2 cellular contexts compared by ENCODE assay signal in the genomic region with DNA sequence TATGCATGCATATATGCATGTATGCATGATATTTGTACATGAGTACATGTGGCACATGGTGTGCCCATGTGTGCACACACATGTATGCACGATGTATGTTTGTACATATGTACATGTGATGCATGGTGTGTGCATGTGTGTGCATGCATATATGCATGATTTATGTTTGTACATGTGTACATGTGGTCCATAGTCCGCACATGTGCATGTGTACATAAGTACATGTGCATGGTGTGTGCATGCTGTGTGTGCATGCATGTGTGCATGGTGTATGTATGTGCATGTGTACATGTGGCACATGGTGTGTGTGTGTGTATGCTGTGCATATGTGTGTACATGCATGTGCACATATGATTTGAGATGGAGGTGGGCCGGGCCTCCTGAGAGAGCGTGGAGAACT.
TF ChIP-seq lines count a peak whose summit lies in the region.

No MANE protein-coding gene starts in this region.

TF ChIP-seq in HepG2, 621 proteins besides CTCF, POLR2A, EP300 and RAD21:
- TF ChIP-seq, protein P1, sequence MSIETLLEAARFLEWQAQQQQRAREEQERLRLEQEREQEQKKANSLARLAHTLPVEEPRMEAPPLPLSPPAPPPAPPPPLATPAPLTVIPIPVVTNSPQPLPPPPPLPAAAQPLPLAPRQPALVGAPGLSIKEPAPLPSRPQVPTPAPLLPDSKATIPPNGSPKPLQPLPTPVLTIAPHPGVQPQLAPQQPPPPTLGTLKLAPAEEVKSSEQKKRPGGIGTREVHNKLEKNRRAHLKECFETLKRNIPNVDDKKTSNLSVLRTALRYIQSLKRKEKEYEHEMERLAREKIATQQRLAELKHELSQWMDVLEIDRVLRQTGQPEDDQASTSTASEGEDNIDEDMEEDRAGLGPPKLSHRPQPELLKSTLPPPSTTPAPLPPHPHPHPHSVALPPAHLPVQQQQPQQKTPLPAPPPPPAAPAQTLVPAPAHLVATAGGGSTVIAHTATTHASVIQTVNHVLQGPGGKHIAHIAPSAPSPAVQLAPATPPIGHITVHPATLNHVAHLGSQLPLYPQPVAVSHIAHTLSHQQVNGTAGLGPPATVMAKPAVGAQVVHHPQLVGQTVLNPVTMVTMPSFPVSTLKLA (IDR thresholded peaks at IDR 0.05): peak; percentile 99
- TF ChIP-seq, protein P2, sequence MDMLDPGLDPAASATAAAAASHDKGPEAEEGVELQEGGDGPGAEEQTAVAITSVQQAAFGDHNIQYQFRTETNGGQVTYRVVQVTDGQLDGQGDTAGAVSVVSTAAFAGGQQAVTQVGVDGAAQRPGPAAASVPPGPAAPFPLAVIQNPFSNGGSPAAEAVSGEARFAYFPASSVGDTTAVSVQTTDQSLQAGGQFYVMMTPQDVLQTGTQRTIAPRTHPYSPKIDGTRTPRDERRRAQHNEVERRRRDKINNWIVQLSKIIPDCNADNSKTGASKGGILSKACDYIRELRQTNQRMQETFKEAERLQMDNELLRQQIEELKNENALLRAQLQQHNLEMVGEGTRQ (IDR thresholded peaks at IDR 0.05; ENCODE audit: low read depth, low read length): no peak
- TF ChIP-seq, protein P2 (CRISPR knock-in tag; IDR thresholded peaks at IDR 0.05; ENCODE audit: borderline replicate concordance): no peak
- TF ChIP-seq ZNF180 (CRISPR knock-in tag; IDR thresholded peaks at IDR 0.05; ENCODE audit: borderline replicate concordance, low read depth) (no peak), ZNF850 (CRISPR knock-in tag; conservative IDR thresholded peaks at IDR 0.05) (no peak)
- TF ChIP-seq, protein P3, sequence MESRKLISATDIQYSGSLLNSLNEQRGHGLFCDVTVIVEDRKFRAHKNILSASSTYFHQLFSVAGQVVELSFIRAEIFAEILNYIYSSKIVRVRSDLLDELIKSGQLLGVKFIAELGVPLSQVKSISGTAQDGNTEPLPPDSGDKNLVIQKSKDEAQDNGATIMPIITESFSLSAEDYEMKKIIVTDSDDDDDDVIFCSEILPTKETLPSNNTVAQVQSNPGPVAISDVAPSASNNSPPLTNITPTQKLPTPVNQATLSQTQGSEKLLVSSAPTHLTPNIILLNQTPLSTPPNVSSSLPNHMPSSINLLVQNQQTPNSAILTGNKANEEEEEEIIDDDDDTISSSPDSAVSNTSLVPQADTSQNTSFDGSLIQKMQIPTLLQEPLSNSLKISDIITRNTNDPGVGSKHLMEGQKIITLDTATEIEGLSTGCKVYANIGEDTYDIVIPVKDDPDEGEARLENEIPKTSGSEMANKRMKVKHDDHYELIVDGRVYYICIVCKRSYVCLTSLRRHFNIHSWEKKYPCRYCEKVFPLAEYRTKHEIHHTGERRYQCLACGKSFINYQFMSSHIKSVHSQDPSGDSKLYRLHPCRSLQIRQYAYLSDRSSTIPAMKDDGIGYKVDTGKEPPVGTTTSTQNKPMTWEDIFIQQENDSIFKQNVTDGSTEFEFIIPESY (CRISPR knock-in tag; IDR thresholded peaks at IDR 0.05): no peak

TF ChIP-seq in endothelial cell of umbilical vein, 7 proteins besides CTCF, POLR2A, EP300 and RAD21:
- TF ChIP-seq, protein P4, sequence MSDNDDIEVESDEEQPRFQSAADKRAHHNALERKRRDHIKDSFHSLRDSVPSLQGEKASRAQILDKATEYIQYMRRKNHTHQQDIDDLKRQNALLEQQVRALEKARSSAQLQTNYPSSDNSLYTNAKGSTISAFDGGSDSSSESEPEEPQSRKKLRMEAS (IDR thresholded peaks at IDR 0.05; ENCODE audit: insufficient read depth, insufficient read length): peak; percentile 70
- TF ChIP-seq JUN (IDR thresholded peaks at IDR 0.05; ENCODE audit: borderline replicate concordance, insufficient read depth, insufficient read length, low read depth): no peak
